ENCODE assay signal across 9 cellular contexts in genomic region chr5:6729400-6730310, GRCh38. TPM values are rescaled to one million over a fixed set of nuclear protein-coding genes. Genes with fewer than 3 reads are reported as not detected.
DNase-seq lines count a peak whose midpoint lies in the region; ATAC-seq and TF ChIP-seq lines count a peak whose summit lies in the region.
"Had no signal": no experiment of that assay in that cellular context is flagged by ENCODE, and none has a peak within 500 bp of the region (broad histone marks: within the 10 kb centered on the region; RNA-seq: fewer than 3 reads in every experiment).

No MANE protein-coding gene starts in this region.

- no TSS peak for BruUV-seq in Calu3 (replicated peaks; lab: Mats Ljungman, UMichigan)

- no peak overlapping the region for H2AFZ ChIP-seq in osteoblast (ENCODE audit: low read length)

- intact Hi-C loops in Calu3 (cut with micrococcal nuclease; ENCODE audit: unreplicated experiment) = no loop called here

- CTCF ChIA-PET in Calu3 (lab: Charles Lee) = no interaction called here

- peak overlapping the region; percentile 21 for H3K27ac ChIP-seq in osteoblast (ENCODE audit: low read depth, low read length)

- no peak for TF ChIP-seq CTCF in osteoblast (IDR thresholded peaks at IDR 0.05; ENCODE audit: extremely low read depth, low read depth, low read length)
- TF ChIP-seq CTCF in Calu3 (IDR thresholded peaks at IDR 0.05; ENCODE audit: unreplicated experiment) = no peak

- H3K4me1 ChIP-seq in osteoblast (ENCODE audit: insufficient read depth, low read length) = peaks cover 35% of the 10 kb centered on the region

- H3K4me3 Mint-ChIP-seq in Calu3 (ENCODE audit: low read depth, unreplicated experiment) = no peak overlapping the region

- H3K4me1 Mint-ChIP-seq in Calu3 (ENCODE audit: low read depth, unreplicated experiment) = peaks cover 57% of the 10 kb centered on the region

- no peak overlapping the region for H3K4me3 ChIP-seq in osteoblast (ENCODE audit: insufficient read depth, low read length)
- H3K4me3 ChIP-seq: heart left ventricle had no signal

- no peaks in the 10 kb centered on the region for H3K36me3 Mint-ChIP-seq in Calu3 (ENCODE audit: insufficient read depth, unreplicated experiment)

- ATAC-seq in GM18870 (IDR thresholded peaks at IDR 0.05; ENCODE audit: unreplicated experiment) (peak; percentile 28), HG03521 (IDR thresholded peaks at IDR 0.05; ENCODE audit: unreplicated experiment) (no peak)
- ATAC-seq: heart left ventricle had no signal

- H3K27me3 Mint-ChIP-seq in Calu3 (ENCODE audit: unreplicated experiment) = no peaks in the 10 kb centered on the region

- H3K9me3 ChIP-seq in osteoblast (ENCODE audit: low read depth, low read length) = no peaks in the 10 kb centered on the region
- H3K9me3 ChIP-seq: heart left ventricle had no signal

- DNase-seq in Kasumi-1 (lab: John Stamatoyannopoulos, UW) (peak; percentile 29 to 59), osteoblast (ENCODE audit: insufficient read length, low spot score, missing footprints) (no peak), foreskin melanocyte (no peak), Calu3 (no peak), NCI-H748 (lab: John Stamatoyannopoulos, UW; ENCODE audit: unreplicated experiment) (no peak)
- peak; percentile 45 to 64 for DNase-seq in activated T-cell treated with anti-CD3 and anti-CD28 coated beads, Interleukin-2, amount 50 U/mL, for 48 hours

- H4K20me1 ChIP-seq in osteoblast (ENCODE audit: insufficient read depth, low read length) = peaks cover 45% of the 10 kb centered on the region

- H3K27ac Mint-ChIP-seq in Calu3 (ENCODE audit: unreplicated experiment) = no peak overlapping the region

- no peaks in the 10 kb centered on the region for H3K9me3 Mint-ChIP-seq in Calu3 (ENCODE audit: low read depth, unreplicated experiment)

- H3K27me3 ChIP-seq in osteoblast (ENCODE audit: insufficient read depth, low read length) = no peaks in the 10 kb centered on the region
- H3K27me3 ChIP-seq: heart left ventricle had no signal

- no peak overlapping the region for H3K4me2 ChIP-seq in osteoblast (ENCODE audit: insufficient read depth, low read length)

- H3K79me2 ChIP-seq in osteoblast (ENCODE audit: insufficient read depth, low read length) = peaks cover 93% of the 10 kb centered on the region

- peaks cover under 1% of the 10 kb centered on the region for H3K36me3 ChIP-seq in osteoblast (ENCODE audit: insufficient read depth, low read length)

RNA-seq across cellular contexts. Expression of gene TENT4A, which starts 16.4 kb away (rescaled TPM):
- 16.5 and 21.4 TPM in 2 replicates for total RNA-seq in osteoblast
- total RNA-seq in Calu3 (2022) = 34.4 and 39.9 TPM in 2 replicates

Comparison
In these comparisons a context has a peak if more than half of its experiments do, and no peak if none do; other contexts are left out.
1. DNase-seq: peak in Kasumi-1 (2 of 2) and activated T-cell treated with anti-CD3 and anti-CD28 coated beads, Interleukin-2, amount 50 U/mL, for 48 hours (2 of 2); none in osteoblast (single experiment), foreskin melanocyte (single experiment), Calu3 (single experiment) and NCI-H748 (single experiment).